ENCODE assay signal across 15 cellular contexts in genomic region chr2:47539228-47539627, GRCh38. TPM values are rescaled to one million over a fixed set of nuclear protein-coding genes. Genes with fewer than 3 reads are reported as not detected.
DNase-seq lines count a peak whose midpoint lies in the region; ATAC-seq and TF ChIP-seq lines count a peak whose summit lies in the region.
"Had no signal": no experiment of that assay in that cellular context is flagged by ENCODE, and none has a peak within 500 bp of the region (broad histone marks: within the 10 kb centered on the region; RNA-seq: fewer than 3 reads in every experiment).

No MANE protein-coding gene starts in this region.

- H3K79me2 ChIP-seq in OCI-LY7 (ENCODE audit: insufficient read depth, low read depth, low read length) = no peaks in the 10 kb centered on the region

- peak; percentile 49 for TF ChIP-seq CTCF in OCI-LY7 (conservative IDR thresholded peaks at IDR 0.05; ENCODE audit: low read length)
- TF ChIP-seq CTCF in epithelial cell of esophagus (IDR thresholded peaks at IDR 0.05; ENCODE audit: insufficient read depth, low read depth, low read length, missing control alignments) = peak; percentile 19
- TF ChIP-seq CTCF in retinal pigment epithelial cell (conservative IDR thresholded peaks at IDR 0.05; ENCODE audit: low read depth, low read length) = peak; percentile 18
- no peak for TF ChIP-seq CTCF in lower lobe of right lung (IDR thresholded peaks at IDR 0.05)

- no peak overlapping the region for H2AFZ ChIP-seq in OCI-LY7 (ENCODE audit: low read length)

- H3K9me2 ChIP-seq in OCI-LY7 (ENCODE audit: insufficient read depth, low read length) = no peaks in the 10 kb centered on the region

- intact Hi-C loops in OCI-LY7 (cut with micrococcal nuclease; ENCODE audit: unreplicated experiment) = no loop called here
- intact Hi-C loops in lower lobe of right lung (cut with DNase I) = no loop called here

- H3K4me2 ChIP-seq in OCI-LY7 (ENCODE audit: low read length) = no peak overlapping the region

- POLR2A ChIA-PET in OCI-LY7 (lab: Charles Lee) = no interaction called here

- no peaks in the 10 kb centered on the region for H4K20me1 ChIP-seq in OCI-LY7 (ENCODE audit: insufficient read depth, low read length)

- no peaks in the 10 kb centered on the region; the same call in none of the 2 replicates for H3K36me3 ChIP-seq in H7 (replicated peaks; ENCODE audit: control insufficient read depth, insufficient read depth, low read length)
- H3K36me3 ChIP-seq in OCI-LY7 (ENCODE audit: insufficient read depth, low read length) = no peaks in the 10 kb centered on the region
- no peaks in the 10 kb centered on the region for H3K36me3 ChIP-seq in lower lobe of right lung
- H3K36me3 ChIP-seq: suprapubic skin had no signal

- DNase-seq in H7 = peak; percentile 51
- DNase-seq in OCI-LY7 (ENCODE audit: low spot score) = no peak
- DNase-seq in epithelial cell of esophagus (ENCODE audit: low read depth) = no peak
- no peak for DNase-seq in retinal pigment epithelial cell (ENCODE audit: low read depth)
- DNase-seq in iPS-NIHi11 (ENCODE audit: low spot score) = no peak
- DNase-seq in lower lobe of right lung = no peak
- DNase-seq: activated CD8-positive, alpha-beta T cell treated with anti-CD3 and anti-CD28 coated beads for 36 hours; activated naive CD8-positive, alpha-beta T cell treated with anti-CD3 and anti-CD28 coated beads for 36 hours; activated T-cell treated with anti-CD3 and anti-CD28 coated beads, Interleukin-2, amount 50 U/mL, for 48 hours; hypothalamus; midbrain; NCI-H2227 treated with DMSO at 0.1 percent for 48 hours had no signal

- no peaks in the 10 kb centered on the region for H3K9me3 ChIP-seq in OCI-LY7 (ENCODE audit: low read length)
- H3K9me3 ChIP-seq in lower lobe of right lung = no peaks in the 10 kb centered on the region
- H3K9me3 ChIP-seq: suprapubic skin had no signal

- no peak for ATAC-seq in GM21576 (IDR thresholded peaks at IDR 0.05; ENCODE audit: unreplicated experiment)
- no peak for ATAC-seq in lower lobe of right lung
- ATAC-seq: activated CD8-positive, alpha-beta T cell treated with anti-CD3 and anti-CD28 coated beads for 36 hours had no signal

- CTCF ChIA-PET in OCI-LY7 (lab: Charles Lee; ENCODE audit: unreplicated experiment) = no interaction called here

- H3K27me3 ChIP-seq in H7 (ENCODE audit: control insufficient read depth, insufficient read depth, low read length) (no peaks in the 10 kb centered on the region), lower lobe of right lung (ENCODE audit: low read depth) (no peaks in the 10 kb centered on the region)
- H3K27me3 ChIP-seq: suprapubic skin had no signal

- H3K4me1 ChIP-seq in OCI-LY7 (ENCODE audit: insufficient read depth, low read length, poor library complexity, severe bottlenecking) = peaks cover 5% of the 10 kb centered on the region
- H3K4me1 ChIP-seq in lower lobe of right lung = no peaks in the 10 kb centered on the region
- H3K4me1 ChIP-seq: suprapubic skin had no signal

- H3K4me3 ChIP-seq in H7 (ENCODE audit: insufficient read depth, low read depth, low read length) (no peak overlapping the region), OCI-LY7 (ENCODE audit: low read depth, low read length, poor library complexity, severe bottlenecking) (no peak overlapping the region), epithelial cell of esophagus (ENCODE audit: low read length) (no peak overlapping the region), retinal pigment epithelial cell (ENCODE audit: low read length) (no peak overlapping the region), lower lobe of right lung (no peak overlapping the region)
- H3K4me3 ChIP-seq: suprapubic skin had no signal

- H3K27ac ChIP-seq in OCI-LY7 (ENCODE audit: low read depth, low read length, poor library complexity, severe bottlenecking) (no peak overlapping the region), lower lobe of right lung (no peak overlapping the region)
- H3K27ac ChIP-seq: suprapubic skin had no signal

- BruUV-seq in OCI-LY7 (replicated peaks; lab: Mats Ljungman, UMichigan) = no TSS peak

RNA-seq across cellular contexts. Expression of gene KCNK12, which starts 31.6 kb away (rescaled TPM):
- total RNA-seq in H7 (2014; rRNA removed; shearing (Covaris generic)) = 9.6 and 16.0 TPM in 2 replicates
- 2.1 and 3.8 TPM in 2 replicates for total RNA-seq in OCI-LY7 (2014; rRNA removed; shearing (Covaris generic))
- total RNA-seq in OCI-LY7 (2022) (3.6 and 4.1 TPM in 2 replicates), lower lobe of right lung (not detected)
- total RNA-seq: M059J had no signal
